In genomic region chr5:80592105-80592504, GRCh38 we compare ENCODE assay signal across 16 cellular contexts. TPM values are rescaled to one million over a fixed set of nuclear protein-coding genes. Genes with fewer than 3 reads are reported as not detected.
A peak's percentile ranks its signal among the peaks of the same experiment; 100 is the strongest.
DNase-seq lines count a peak whose midpoint lies in the region; ATAC-seq, FAIRE-seq and TF ChIP-seq lines count a peak whose summit lies in the region.
"Had no signal": no experiment of that assay in that cellular context is flagged by ENCODE, and none has a peak within 500 bp of the region (broad histone marks: within the 10 kb centered on the region; RNA-seq: fewer than 3 reads in every experiment).

No MANE protein-coding gene starts in this region.

- H3K27me3 ChIP-seq in mesendoderm (ENCODE audit: insufficient read depth, low read length, poor library complexity) (no peaks in the 10 kb centered on the region), H7 (ENCODE audit: control insufficient read depth, insufficient read depth, low read length) (no peaks in the 10 kb centered on the region)
- H3K27me3 ChIP-seq: BLaER1 treated with 17β-estradiol and CSF1 and Interleukin-3, amounts not matched to agents 10 nM and 100 nM had no signal

- no peaks in the 10 kb centered on the region for H3K4me1 Mint-ChIP-seq in T-helper 17 cell
- H3K4me1 Mint-ChIP-seq: CD4-positive, CD25-positive, alpha-beta regulatory T cell had no signal

- no peak overlapping the region for H3K4me3 Mint-ChIP-seq in T-helper 17 cell
- H3K4me3 Mint-ChIP-seq: CD4-positive, CD25-positive, alpha-beta regulatory T cell had no signal

- H2BK15ac ChIP-seq in mesendoderm (replicated peaks; ENCODE audit: low read depth) = no peak overlapping the region

- H3K4me2 ChIP-seq in mesendoderm (ENCODE audit: low read length) = no peak overlapping the region
- H3K4me2 ChIP-seq: BLaER1 treated with 17β-estradiol and CSF1 and Interleukin-3, amounts not matched to agents 10 nM and 100 nM had no signal

- H3K79me1 ChIP-seq in mesendoderm (ENCODE audit: low read length) = no peaks in the 10 kb centered on the region

- H2BK5ac ChIP-seq in mesendoderm (ENCODE audit: low read length) = no peak overlapping the region

- H3K36me3 ChIP-seq in mesendoderm (ENCODE audit: control insufficient read depth, insufficient read depth, low read length) = no peaks in the 10 kb centered on the region
- no peaks in the 10 kb centered on the region for H3K36me3 ChIP-seq in H7 (replicated peaks; ENCODE audit: control insufficient read depth, insufficient read depth, low read length)
- H3K36me3 ChIP-seq: BLaER1 treated with 17β-estradiol and CSF1 and Interleukin-3, amounts not matched to agents 10 nM and 100 nM; HAP-1 had no signal

- peaks cover 30% of the 10 kb centered on the region for H3K27me3 Mint-ChIP-seq in T-helper 17 cell

- DNase-seq in T-helper 17 cell (no peak), kidney glomerular epithelial cell (lab: John Stamatoyannopoulos, UW) (peak; percentile 45), mesendoderm (peak; percentile 55), frontal cortex (ENCODE audit: low spot score in 2 of 2) (no peak), H7 (no peak)
- DNase-seq: 8988T; CD4-positive, CD25-positive, alpha-beta regulatory T cell; DMS53; GF-D8; GOT3 had no signal

- no peaks in the 10 kb centered on the region for H3K4me1 ChIP-seq in mesendoderm (ENCODE audit: control insufficient read depth, low read depth, low read length)
- H3K4me1 ChIP-seq: BLaER1 treated with 17β-estradiol and CSF1 and Interleukin-3, amounts not matched to agents 10 nM and 100 nM; HAP-1 had no signal

- H2BK120ac ChIP-seq in mesendoderm (ENCODE audit: low read depth, low read length) = no peak overlapping the region

- ATAC-seq in T-helper 17 cell (no peak), HG03520 (IDR thresholded peaks at IDR 0.05; ENCODE audit: unreplicated experiment) (no peak)

- H4K5ac ChIP-seq in mesendoderm (ENCODE audit: low read length) = no peak overlapping the region

- TF ChIP-seq EP300 in Ishikawa (IDR thresholded peaks at IDR 0.05; ENCODE audit: borderline replicate concordance) = no peak

- no peak overlapping the region for H3K18ac ChIP-seq in mesendoderm (ENCODE audit: low read length)

- peak overlapping the region; percentile 41 for H3K27ac Mint-ChIP-seq in T-helper 17 cell
- H3K27ac Mint-ChIP-seq: CD4-positive, CD25-positive, alpha-beta regulatory T cell had no signal

- no peak overlapping the region for H4K8ac ChIP-seq in mesendoderm (ENCODE audit: low read depth, low read length)

- H2AK5ac ChIP-seq in mesendoderm (ENCODE audit: low read length) = no peak overlapping the region

- no peak overlapping the region for H3K4me3 ChIP-seq in mesendoderm (ENCODE audit: low read length)
- H3K4me3 ChIP-seq in H7 (ENCODE audit: insufficient read depth, low read depth, low read length) = no peak overlapping the region
- H3K4me3 ChIP-seq: BLaER1 treated with 17β-estradiol and CSF1 and Interleukin-3, amounts not matched to agents 10 nM and 100 nM; HAP-1 had no signal

- no peak overlapping the region for H3K9ac ChIP-seq in mesendoderm (ENCODE audit: low read length)
- H3K9ac ChIP-seq: BLaER1 treated with 17β-estradiol and CSF1 and Interleukin-3, amounts not matched to agents 10 nM and 100 nM had no signal

- no peak overlapping the region for H3K56ac ChIP-seq in mesendoderm (ENCODE audit: low read length)

- H3K23ac ChIP-seq in mesendoderm (ENCODE audit: low read length) = no peak overlapping the region

- H3K4ac ChIP-seq in mesendoderm (ENCODE audit: low read depth, low read length) = no peak overlapping the region

- no peak overlapping the region for H3K27ac ChIP-seq in mesendoderm (ENCODE audit: low read depth, low read length)
- H3K27ac ChIP-seq: BLaER1 treated with 17β-estradiol and CSF1 and Interleukin-3, amounts not matched to agents 10 nM and 100 nM had no signal

- H3K79me2 ChIP-seq in mesendoderm (ENCODE audit: control insufficient read depth, insufficient read depth, low read length) = no peaks in the 10 kb centered on the region

- H3K36me3 Mint-ChIP-seq in T-helper 17 cell (ENCODE audit: low read depth) = no peaks in the 10 kb centered on the region
- H3K36me3 Mint-ChIP-seq: CD4-positive, CD25-positive, alpha-beta regulatory T cell had no signal

- WGBS in mesendoderm (ENCODE audit: extremely low coverage, insufficient coverage, low lambda C conversion rate) = no CpG with 5 or more reads among the region's 1 CpG

- H3K9me3 ChIP-seq in T-helper 17 cell (ENCODE audit: control insufficient read depth, low read length, poor library complexity, severe bottlenecking) = no peaks in the 10 kb centered on the region
- H3K9me3 ChIP-seq: BLaER1 treated with 17β-estradiol and CSF1 and Interleukin-3, amounts not matched to agents 10 nM and 100 nM; HAP-1 had no signal

- TF ChIP-seq RAD21 in Ishikawa (IDR thresholded peaks at IDR 0.05; ENCODE audit: low read depth) = no peak

- no peak for FAIRE-seq in frontal cortex (lab: Jason Lieb, UNC)
- FAIRE-seq: GM19239 had no signal

TF ChIP-seq in Ishikawa, 13 proteins besides CTCF, POLR2A, EP300 and RAD21:
- TF ChIP-seq TEAD4 (IDR thresholded peaks at IDR 0.05) (0 out of 2 replicates have a peak, but pooled peaks have one; percentile 16), ZBTB7A (IDR thresholded peaks at IDR 0.05; ENCODE audit: low read depth) (no peak)
TF ChIP-seq in Ishikawa: peak in this region for 1.

RNA-seq across cellular contexts. Expression of gene ANKRD34B, which starts 22.0 kb away (rescaled TPM):
- total RNA-seq in T-helper 17 cell (not detected), frontal cortex (0.41 TPM)
- 0.17 TPM for polyA plus RNA-seq in mesendoderm (2013, experiment 1 of 2)
- polyA plus RNA-seq in mesendoderm (2013, experiment 2 of 2) = 0.14 TPM
- 0.03 TPM in 1 of 2 replicates, not detected in the other for total RNA-seq in H7 (2014; rRNA removed; shearing (Covaris generic))
- total RNA-seq: CD4-positive, CD25-positive, alpha-beta regulatory T cell; HT1080 had no signal
- polyA plus RNA-seq: CD4-positive, CD25-positive, alpha-beta regulatory T cell had no signal

Comparison
In these comparisons a context has a peak if more than half of its experiments do, and no peak if none do; other contexts are left out.
1. DNase-seq: peak in kidney glomerular epithelial cell (single experiment) and mesendoderm (single experiment); none in T-helper 17 cell (0 of 3), frontal cortex (0 of 2) and H7 (single experiment).